10 cellular contexts compared by ENCODE assay signal in the genomic region with DNA sequence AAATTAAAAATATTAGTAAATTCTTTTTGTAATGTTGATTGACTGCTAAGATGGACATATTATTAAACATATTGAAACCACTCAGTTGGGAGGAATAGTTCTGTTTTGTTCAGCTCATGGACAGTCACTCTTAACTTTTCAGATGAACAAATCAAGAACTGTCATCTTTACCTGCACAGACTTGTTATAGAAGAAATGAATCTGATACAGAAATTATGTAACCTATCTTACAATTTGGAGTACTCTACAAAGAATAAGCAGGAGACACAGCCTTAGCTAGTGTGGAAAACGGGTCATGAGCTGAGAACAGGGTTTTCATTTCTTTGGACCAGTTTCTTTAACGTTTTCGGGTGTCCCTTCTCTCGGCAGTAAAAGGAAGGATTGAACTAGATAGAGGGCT. TPM values are rescaled to one million over a fixed set of nuclear protein-coding genes. Genes with fewer than 3 reads are reported as not detected.
DNase-seq lines count a peak whose midpoint lies in the region; ATAC-seq and TF ChIP-seq lines count a peak whose summit lies in the region.
"Had no signal": no experiment of that assay in that cellular context is flagged by ENCODE, and none has a peak within 500 bp of the region (broad histone marks: within the 10 kb centered on the region; RNA-seq: fewer than 3 reads in every experiment).

No MANE protein-coding gene starts in this region.

- H3K4me1 ChIP-seq in mesodermal cell (ENCODE audit: control insufficient read depth, insufficient read depth, low read length, poor library complexity, severe bottlenecking), result peaks cover 6% of the 10 kb centered on the region

- DNase-seq in activated T-cell treated with anti-CD3 and anti-CD28 coated beads, Interleukin-2, amount 50 U/mL, for 24 hours, result no peak
- no peak for DNase-seq in activated T-cell treated with anti-CD3 and anti-CD28 coated beads for 4 hours
- no peak for DNase-seq in iPS-NIHi7 (ENCODE audit: extremely low spot score)
- DNase-seq: activated CD8-positive, alpha-beta memory T cell treated with anti-CD3 and anti-CD28 coated beads for 24 hours had no signal

- H3K4me3 Mint-ChIP-seq in activated T-cell treated with anti-CD3 and anti-CD28 coated beads, Interleukin-2, amount 50 U/mL, for 24 hours, result peak overlapping the region; percentile 35

- no peaks in the 10 kb centered on the region for H3K9me3 Mint-ChIP-seq in activated T-cell treated with anti-CD3 and anti-CD28 coated beads, Interleukin-2, amount 50 U/mL, for 24 hours
- H3K9me3 Mint-ChIP-seq: dendritic cell treated with granulocyte-macrophage colony-stimulating factor and Interleukin-4, amounts not matched to agents 40 ng/mL and 50 ng/mL, for 4 days had no signal

- no peak for TF ChIP-seq POLR2A in GM18505 (IDR thresholded peaks at IDR 0.05; ENCODE audit: borderline replicate concordance, extremely low read depth, insufficient read depth, insufficient read length)

- peaks cover 7% of the 10 kb centered on the region for H3K27me3 Mint-ChIP-seq in activated T-cell treated with anti-CD3 and anti-CD28 coated beads, Interleukin-2, amount 50 U/mL, for 24 hours
- H3K27me3 Mint-ChIP-seq: dendritic cell treated with granulocyte-macrophage colony-stimulating factor and Interleukin-4, amounts not matched to agents 40 ng/mL and 50 ng/mL, for 4 days had no signal

- peaks cover under 1% of the 10 kb centered on the region for H3K36me3 ChIP-seq in mesodermal cell (ENCODE audit: control insufficient read depth, insufficient read depth, low read length)

- WGBS in mesodermal cell (ENCODE audit: insufficient coverage in 2 of 2), 2 experiments, result 90 to 92% methylated on average over 4 of the region's 4 CpGs

- H3K27ac ChIP-seq in angular gyrus (ENCODE audit: low read depth, low read length), result peak overlapping the region; percentile 72
- peak overlapping the region; percentile 20 for H3K27ac ChIP-seq in mesodermal cell (ENCODE audit: low read depth, low read length, severe bottlenecking)
- H3K27ac ChIP-seq in temporal lobe (ENCODE audit: low read depth, low read length), result peak overlapping the region; percentile 93

- peaks cover 12% of the 10 kb centered on the region for H3K36me3 Mint-ChIP-seq in activated T-cell treated with anti-CD3 and anti-CD28 coated beads, Interleukin-2, amount 50 U/mL, for 24 hours (ENCODE audit: low read depth)

- H3K9me3 ChIP-seq in mesodermal cell (ENCODE audit: control insufficient read depth, low read length), result no peaks in the 10 kb centered on the region

- no peak overlapping the region for H3K27ac Mint-ChIP-seq in activated T-cell treated with anti-CD3 and anti-CD28 coated beads, Interleukin-2, amount 50 U/mL, for 24 hours

- ATAC-seq in GM21390 (IDR thresholded peaks at IDR 0.05; ENCODE audit: unreplicated experiment) (no peak), GM18505 (IDR thresholded peaks at IDR 0.05; ENCODE audit: unreplicated experiment) (no peak)

- peaks cover 26% of the 10 kb centered on the region for H3K4me1 Mint-ChIP-seq in activated T-cell treated with anti-CD3 and anti-CD28 coated beads, Interleukin-2, amount 50 U/mL, for 24 hours (ENCODE audit: low read depth)

- no peak overlapping the region for H3K4me3 ChIP-seq in mesodermal cell (ENCODE audit: extremely low read depth, insufficient read depth, low read length, poor library complexity, severe bottlenecking)

RNA-seq across cellular contexts. Expression of gene ANLN, which starts 1.2 kb away (rescaled TPM):
- 72.4 TPM for polyA plus RNA-seq in mesodermal cell (2013, experiment 1 of 2)
- 82.9 TPM for polyA plus RNA-seq in mesodermal cell (2013, experiment 2 of 2)
- 12.8 TPM for total RNA-seq in temporal lobe

Comparison
In these comparisons a context has a peak if more than half of its experiments do, and no peak if none do; other contexts are left out.
1. H3K27ac ChIP-seq: peak in every context shown above with its lines; median percentile 93 in temporal lobe; 72 in angular gyrus; 20 in mesodermal cell.